Comparison of ENCODE assay signal across 7 cellular contexts in the genomic region with DNA sequence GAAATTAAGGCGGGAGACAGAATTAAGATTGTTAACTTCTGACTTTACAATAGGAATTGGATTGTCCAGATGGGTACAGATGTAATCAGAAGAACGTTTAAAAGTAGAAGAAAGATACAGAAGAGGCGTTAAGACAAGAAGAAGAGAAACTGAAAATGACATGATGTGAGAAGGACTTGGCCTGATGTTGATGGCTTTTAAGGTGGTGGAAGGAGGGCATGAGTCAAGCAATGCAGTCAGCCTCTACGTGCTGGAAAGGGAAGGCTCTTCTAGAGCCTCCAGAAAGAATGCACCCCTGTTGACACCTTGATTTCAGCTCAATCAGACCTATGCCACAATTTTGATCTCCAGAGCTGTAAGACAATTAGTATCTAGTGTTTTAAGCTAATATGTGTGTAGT.
"Had no signal": no experiment of that assay in that cellular context is flagged by ENCODE, and none has a peak within 500 bp of the region (broad histone marks: within the 10 kb centered on the region; RNA-seq: fewer than 3 reads in every experiment).

No MANE protein-coding gene starts in this region.

- H3K9ac ChIP-seq: KMS-11 had no signal

- ATAC-seq: HepG2, K562 had no signal

- H3K4me2 ChIP-seq: KMS-11 had no signal

- DNase-seq: IMR-90, KBM-7, KG1 had no signal

- H3K27ac ChIP-seq: HL-60, KMS-11 had no signal

- H3K4me3 ChIP-seq: K562 had no signal
